ENCODE assay signal across 1 cellular context in the genomic region with DNA sequence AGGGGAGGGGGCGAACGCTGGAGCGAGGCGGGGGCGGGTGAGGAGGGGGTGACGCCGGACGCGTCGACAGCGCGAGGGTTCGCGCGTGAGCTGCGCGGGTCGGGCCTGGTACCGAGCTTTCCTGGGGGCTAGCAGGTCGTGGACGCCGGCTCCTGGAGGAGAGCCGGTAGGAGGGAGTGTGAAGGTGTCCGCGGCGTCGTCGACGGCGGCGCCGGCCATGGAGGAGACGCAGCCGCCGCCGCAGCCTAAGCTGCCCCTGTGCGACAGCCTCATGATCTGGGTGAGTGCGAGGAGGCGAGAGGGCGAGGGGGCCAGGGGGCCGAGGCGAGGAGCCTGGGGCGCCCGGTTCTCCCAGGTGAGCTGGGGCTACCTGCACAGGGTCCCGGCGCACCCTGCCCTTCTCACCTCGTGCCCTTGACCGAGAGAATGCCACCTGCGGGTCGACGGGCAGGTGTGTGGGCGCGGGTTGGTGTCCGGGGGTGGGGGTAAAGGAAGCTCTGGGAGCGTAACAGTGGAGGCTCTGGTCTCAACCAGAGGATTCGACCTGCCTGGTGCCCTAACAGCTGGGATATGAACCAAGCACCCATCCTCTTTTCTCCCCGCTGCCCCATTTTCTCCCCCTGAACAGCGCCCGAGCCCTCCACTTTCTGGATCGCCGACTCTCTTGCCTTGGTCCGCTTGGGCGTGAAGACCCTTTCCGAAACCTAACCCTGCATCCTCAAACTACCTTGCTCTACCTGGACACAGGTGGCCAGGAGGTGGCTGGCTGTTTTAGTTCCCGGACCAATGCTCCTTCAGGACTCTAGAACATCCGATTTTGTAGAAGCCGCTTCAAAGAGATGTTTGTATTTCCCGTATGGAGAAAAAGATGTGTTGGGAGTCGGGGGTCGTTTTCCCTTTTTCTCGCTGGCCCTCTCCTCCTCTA.
TF ChIP-seq lines count a peak whose summit lies in the region.

TSS of gene HOOK1 (plus strand) at position 49 of the 925 bp plus-strand sequence. CDS start at position 218, 169 bp downstream.

TF ChIP-seq in HepG2, 621 proteins besides CTCF, POLR2A, EP300 and RAD21 (continued from another document and continues in another):
- TF ChIP-seq SUZ12 (IDR thresholded peaks at IDR 0.05; ENCODE audit: low read depth, low read length) (no peak), ZNF646 (CRISPR knock-in tag; IDR thresholded peaks at IDR 0.05) (no peak), ZNF574 (CRISPR knock-in tag; IDR thresholded peaks at IDR 0.05) (no peak; the same call in none of the 2 replicates), ZBTB14 (CRISPR knock-in tag; IDR thresholded peaks at IDR 0.05) (no peak), ZNF143 (CRISPR knock-in tag; IDR thresholded peaks at IDR 0.05) (no peak), KAT8 (CRISPR knock-in tag; IDR thresholded peaks at IDR 0.05) (no peak), ERF (CRISPR knock-in tag; IDR thresholded peaks at IDR 0.05) (no peak), ZNF780A (CRISPR knock-in tag; IDR thresholded peaks at IDR 0.05) (no peak), ZNF496 (CRISPR knock-in tag; IDR thresholded peaks at IDR 0.05; ENCODE audit: insufficient replicate concordance) (no peak), PAWR (CRISPR knock-in tag; IDR thresholded peaks at IDR 0.05; ENCODE audit: borderline replicate concordance) (no peak), ZNF556 (CRISPR knock-in tag; IDR thresholded peaks at IDR 0.05; ENCODE audit: borderline replicate concordance) (no peak), ZBTB1 (CRISPR knock-in tag; IDR thresholded peaks at IDR 0.05; ENCODE audit: borderline replicate concordance) (no peak), ZNF235 (CRISPR knock-in tag; IDR thresholded peaks at IDR 0.05; ENCODE audit: borderline replicate concordance) (no peak), CEBPG (CRISPR knock-in tag; IDR thresholded peaks at IDR 0.05) (no peak), SCMH1 (CRISPR knock-in tag; IDR thresholded peaks at IDR 0.05; ENCODE audit: borderline replicate concordance) (no peak), ATRX (CRISPR knock-in tag; IDR thresholded peaks at IDR 0.05; ENCODE audit: borderline replicate concordance) (no peak), ZNF530 (CRISPR knock-in tag; IDR thresholded peaks at IDR 0.05; ENCODE audit: low read depth) (no peak), ZNF317 (CRISPR knock-in tag; IDR thresholded peaks at IDR 0.05) (peak; percentile 40; the same call in 1 of the 2 replicates), EED (CRISPR knock-in tag; IDR thresholded peaks at IDR 0.05) (no peak), ZNF180 (CRISPR knock-in tag; IDR thresholded peaks at IDR 0.05; ENCODE audit: borderline replicate concordance, low read depth) (no peak), CC2D1A (CRISPR knock-in tag; IDR thresholded peaks at IDR 0.05) (0 out of 2 replicates have a peak, but pooled peaks have one; percentile 35), ZNF557 (CRISPR knock-in tag; IDR thresholded peaks at IDR 0.05) (no peak), SALL2 (CRISPR knock-in tag; IDR thresholded peaks at IDR 0.05) (no peak), ZNF101 (CRISPR knock-in tag; IDR thresholded peaks at IDR 0.05; ENCODE audit: borderline replicate concordance, low read depth) (no peak), ZFP36L2 (CRISPR knock-in tag; IDR thresholded peaks at IDR 0.05) (no peak), ZNF205 (CRISPR knock-in tag; IDR thresholded peaks at IDR 0.05) (0 out of 2 replicates have a peak, but pooled peaks have one; percentile 49), ZNF350 (CRISPR knock-in tag; IDR thresholded peaks at IDR 0.05; ENCODE audit: borderline replicate concordance, low read depth) (no peak), CENPT (CRISPR knock-in tag; IDR thresholded peaks at IDR 0.05; ENCODE audit: low read depth) (no peak), SAP130 (CRISPR knock-in tag; IDR thresholded peaks at IDR 0.05; ENCODE audit: low read depth) (peak; percentile 33), NRL (CRISPR knock-in tag; IDR thresholded peaks at IDR 0.05; ENCODE audit: borderline replicate concordance) (peak; percentile 70; the same call in 1 of the 2 replicates)
- TF ChIP-seq, protein P1, sequence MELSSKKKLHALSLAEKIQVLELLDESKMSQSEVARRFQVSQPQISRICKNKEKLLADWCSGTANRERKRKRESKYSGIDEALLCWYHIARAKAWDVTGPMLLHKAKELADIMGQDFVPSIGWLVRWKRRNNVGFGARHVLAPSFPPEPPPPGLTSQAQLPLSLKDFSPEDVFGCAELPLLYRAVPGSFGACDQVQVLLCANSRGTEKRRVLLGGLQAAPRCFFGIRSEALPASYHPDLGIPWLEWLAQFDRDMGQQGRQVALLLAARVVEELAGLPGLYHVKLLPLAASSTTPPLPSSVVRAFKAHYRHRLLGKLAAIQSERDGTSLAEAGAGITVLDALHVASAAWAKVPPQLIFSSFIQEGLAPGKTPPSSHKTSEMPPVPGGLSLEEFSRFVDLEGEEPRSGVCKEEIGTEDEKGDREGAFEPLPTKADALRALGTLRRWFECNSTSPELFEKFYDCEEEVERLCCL (CRISPR knock-in tag; IDR thresholded peaks at IDR 0.05; ENCODE audit: borderline replicate concordance) = no peak
- TF ChIP-seq, protein P2, sequence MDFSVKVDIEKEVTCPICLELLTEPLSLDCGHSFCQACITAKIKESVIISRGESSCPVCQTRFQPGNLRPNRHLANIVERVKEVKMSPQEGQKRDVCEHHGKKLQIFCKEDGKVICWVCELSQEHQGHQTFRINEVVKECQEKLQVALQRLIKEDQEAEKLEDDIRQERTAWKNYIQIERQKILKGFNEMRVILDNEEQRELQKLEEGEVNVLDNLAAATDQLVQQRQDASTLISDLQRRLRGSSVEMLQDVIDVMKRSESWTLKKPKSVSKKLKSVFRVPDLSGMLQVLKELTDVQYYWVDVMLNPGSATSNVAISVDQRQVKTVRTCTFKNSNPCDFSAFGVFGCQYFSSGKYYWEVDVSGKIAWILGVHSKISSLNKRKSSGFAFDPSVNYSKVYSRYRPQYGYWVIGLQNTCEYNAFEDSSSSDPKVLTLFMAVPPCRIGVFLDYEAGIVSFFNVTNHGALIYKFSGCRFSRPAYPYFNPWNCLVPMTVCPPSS (IDR thresholded peaks at IDR 0.05) = no peak
- TF ChIP-seq, protein P3, sequence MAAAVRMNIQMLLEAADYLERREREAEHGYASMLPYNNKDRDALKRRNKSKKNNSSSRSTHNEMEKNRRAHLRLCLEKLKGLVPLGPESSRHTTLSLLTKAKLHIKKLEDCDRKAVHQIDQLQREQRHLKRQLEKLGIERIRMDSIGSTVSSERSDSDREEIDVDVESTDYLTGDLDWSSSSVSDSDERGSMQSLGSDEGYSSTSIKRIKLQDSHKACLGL (CRISPR knock-in tag; IDR thresholded peaks at IDR 0.05) = no peak
- TF ChIP-seq, protein P4, sequence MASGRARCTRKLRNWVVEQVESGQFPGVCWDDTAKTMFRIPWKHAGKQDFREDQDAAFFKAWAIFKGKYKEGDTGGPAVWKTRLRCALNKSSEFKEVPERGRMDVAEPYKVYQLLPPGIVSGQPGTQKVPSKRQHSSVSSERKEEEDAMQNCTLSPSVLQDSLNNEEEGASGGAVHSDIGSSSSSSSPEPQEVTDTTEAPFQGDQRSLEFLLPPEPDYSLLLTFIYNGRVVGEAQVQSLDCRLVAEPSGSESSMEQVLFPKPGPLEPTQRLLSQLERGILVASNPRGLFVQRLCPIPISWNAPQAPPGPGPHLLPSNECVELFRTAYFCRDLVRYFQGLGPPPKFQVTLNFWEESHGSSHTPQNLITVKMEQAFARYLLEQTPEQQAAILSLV (CRISPR knock-in tag; IDR thresholded peaks at IDR 0.05; ENCODE audit: borderline replicate concordance) = no peak
